In the genomic region with DNA sequence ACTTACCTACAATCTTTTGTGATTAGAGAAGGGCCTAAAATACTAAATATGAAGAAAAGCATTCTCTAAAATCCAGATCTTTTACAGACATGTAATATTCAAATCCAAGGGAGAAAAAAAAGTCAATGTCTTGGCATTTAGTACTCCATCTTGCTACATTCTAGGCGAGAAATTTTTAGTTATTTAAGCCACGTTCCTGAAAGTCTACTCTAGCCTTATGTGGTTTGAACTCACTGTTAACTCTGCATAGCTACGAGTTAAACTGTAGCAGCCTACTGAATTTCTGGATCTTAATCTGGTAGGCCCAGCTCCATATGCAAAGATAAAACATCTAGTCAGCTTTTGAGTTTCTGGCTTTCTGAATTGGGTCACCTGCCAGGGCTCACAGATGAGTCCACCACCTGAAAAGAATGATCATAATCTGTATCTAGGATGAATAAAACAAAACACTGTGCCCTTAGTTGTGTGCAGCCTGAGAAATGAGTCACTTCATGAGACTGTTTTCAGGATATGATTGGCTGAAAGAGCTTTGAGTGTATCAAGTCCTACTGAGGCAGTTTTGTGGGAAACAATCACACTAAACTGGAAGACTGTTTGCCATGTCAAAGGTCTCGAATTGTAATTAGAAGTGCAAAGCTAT, we compare ENCODE assay signal across 1 cellular context.
TF ChIP-seq lines count a peak whose summit lies in the region.

No MANE protein-coding gene starts in this region.

TF ChIP-seq in K562, 482 proteins besides CTCF, POLR2A, EP300 and RAD21 (continued from another document):
- TF ChIP-seq, protein P1, sequence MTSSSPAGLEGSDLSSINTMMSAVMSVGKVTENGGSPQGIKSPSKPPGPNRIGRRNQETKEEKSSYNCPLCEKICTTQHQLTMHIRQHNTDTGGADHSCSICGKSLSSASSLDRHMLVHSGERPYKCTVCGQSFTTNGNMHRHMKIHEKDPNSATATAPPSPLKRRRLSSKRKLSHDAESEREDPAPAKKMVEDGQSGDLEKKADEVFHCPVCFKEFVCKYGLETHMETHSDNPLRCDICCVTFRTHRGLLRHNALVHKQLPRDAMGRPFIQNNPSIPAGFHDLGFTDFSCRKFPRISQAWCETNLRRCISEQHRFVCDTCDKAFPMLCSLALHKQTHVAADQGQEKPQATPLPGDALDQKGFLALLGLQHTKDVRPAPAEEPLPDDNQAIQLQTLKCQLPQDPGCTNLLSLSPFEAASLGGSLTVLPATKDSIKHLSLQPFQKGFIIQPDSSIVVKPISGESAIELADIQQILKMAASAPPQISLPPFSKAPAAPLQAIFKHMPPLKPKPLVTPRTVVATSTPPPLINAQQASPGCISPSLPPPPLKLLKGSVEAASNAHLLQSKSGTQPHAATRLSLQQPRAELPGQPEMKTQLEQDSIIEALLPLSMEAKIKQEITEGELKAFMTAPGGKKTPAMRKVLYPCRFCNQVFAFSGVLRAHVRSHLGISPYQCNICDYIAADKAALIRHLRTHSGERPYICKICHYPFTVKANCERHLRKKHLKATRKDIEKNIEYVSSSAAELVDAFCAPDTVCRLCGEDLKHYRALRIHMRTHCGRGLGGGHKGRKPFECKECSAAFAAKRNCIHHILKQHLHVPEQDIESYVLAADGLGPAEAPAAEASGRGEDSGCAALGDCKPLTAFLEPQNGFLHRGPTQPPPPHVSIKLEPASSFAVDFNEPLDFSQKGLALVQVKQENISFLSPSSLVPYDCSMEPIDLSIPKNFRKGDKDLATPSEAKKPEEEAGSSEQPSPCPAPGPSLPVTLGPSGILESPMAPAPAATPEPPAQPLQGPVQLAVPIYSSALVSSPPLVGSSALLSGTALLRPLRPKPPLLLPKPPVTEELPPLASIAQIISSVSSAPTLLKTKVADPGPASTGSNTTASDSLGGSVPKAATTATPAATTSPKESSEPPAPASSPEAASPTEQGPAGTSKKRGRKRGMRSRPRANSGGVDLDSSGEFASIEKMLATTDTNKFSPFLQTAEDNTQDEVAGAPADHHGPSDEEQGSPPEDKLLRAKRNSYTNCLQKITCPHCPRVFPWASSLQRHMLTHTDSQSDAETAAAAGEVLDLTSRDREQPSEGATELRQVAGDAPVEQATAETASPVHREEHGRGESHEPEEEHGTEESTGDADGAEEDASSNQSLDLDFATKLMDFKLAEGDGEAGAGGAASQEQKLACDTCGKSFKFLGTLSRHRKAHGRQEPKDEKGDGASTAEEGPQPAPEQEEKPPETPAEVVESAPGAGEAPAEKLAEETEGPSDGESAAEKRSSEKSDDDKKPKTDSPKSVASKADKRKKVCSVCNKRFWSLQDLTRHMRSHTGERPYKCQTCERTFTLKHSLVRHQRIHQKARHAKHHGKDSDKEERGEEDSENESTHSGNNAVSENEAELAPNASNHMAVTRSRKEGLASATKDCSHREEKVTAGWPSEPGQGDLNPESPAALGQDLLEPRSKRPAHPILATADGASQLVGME (CRISPR knock-in tag; IDR thresholded peaks at IDR 0.05): no peak
- TF ChIP-seq ZNF398 (CRISPR knock-in tag; IDR thresholded peaks at IDR 0.05): no peak
- 0 out of 2 replicates have a peak, but pooled peaks have one; percentile 7 for TF ChIP-seq KLF6 (CRISPR knock-in tag; IDR thresholded peaks at IDR 0.05; ENCODE audit: borderline replicate concordance)
- no peak for TF ChIP-seq ZFP30 (CRISPR knock-in tag; IDR thresholded peaks at IDR 0.05; ENCODE audit: borderline replicate concordance)
- TF ChIP-seq, protein P2, sequence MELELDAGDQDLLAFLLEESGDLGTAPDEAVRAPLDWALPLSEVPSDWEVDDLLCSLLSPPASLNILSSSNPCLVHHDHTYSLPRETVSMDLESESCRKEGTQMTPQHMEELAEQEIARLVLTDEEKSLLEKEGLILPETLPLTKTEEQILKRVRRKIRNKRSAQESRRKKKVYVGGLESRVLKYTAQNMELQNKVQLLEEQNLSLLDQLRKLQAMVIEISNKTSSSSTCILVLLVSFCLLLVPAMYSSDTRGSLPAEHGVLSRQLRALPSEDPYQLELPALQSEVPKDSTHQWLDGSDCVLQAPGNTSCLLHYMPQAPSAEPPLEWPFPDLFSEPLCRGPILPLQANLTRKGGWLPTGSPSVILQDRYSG (tag; conservative IDR thresholded peaks at IDR 0.05; ENCODE audit: low read depth): 0 out of 2 replicates have a peak, but pooled peaks have one; percentile 36
- 0 out of 2 replicates have a peak, but pooled peaks have one; percentile 19 for TF ChIP-seq SMARCA4 (IDR thresholded peaks at IDR 0.05)
- TF ChIP-seq SREBF1 (IDR thresholded peaks at IDR 0.05; ENCODE audit: borderline replicate concordance, low read depth, low read length): no peak
- TF ChIP-seq, protein P3, sequence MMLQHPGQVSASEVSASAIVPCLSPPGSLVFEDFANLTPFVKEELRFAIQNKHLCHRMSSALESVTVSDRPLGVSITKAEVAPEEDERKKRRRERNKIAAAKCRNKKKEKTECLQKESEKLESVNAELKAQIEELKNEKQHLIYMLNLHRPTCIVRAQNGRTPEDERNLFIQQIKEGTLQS (IDR thresholded peaks at IDR 0.05): peak; percentile 50; the same call in 1 of the 2 replicates
- TF ChIP-seq, protein P3 (CRISPR knock-in tag; conservative IDR thresholded peaks at IDR 0.05): no peak
- TF ChIP-seq RBFOX2 (IDR thresholded peaks at IDR 0.05; ENCODE audit: low read depth, low read length): no peak
- TF ChIP-seq ARID3A (IDR thresholded peaks at IDR 0.05; ENCODE audit: borderline replicate concordance, low read depth, low read length): no peak
- TF ChIP-seq MTA2 (IDR thresholded peaks at IDR 0.05; ENCODE audit: low read depth): no peak
- TF ChIP-seq ILK (tag; IDR thresholded peaks at IDR 0.05; ENCODE audit: borderline replicate concordance, low read depth): no peak
- TF ChIP-seq, protein P4, sequence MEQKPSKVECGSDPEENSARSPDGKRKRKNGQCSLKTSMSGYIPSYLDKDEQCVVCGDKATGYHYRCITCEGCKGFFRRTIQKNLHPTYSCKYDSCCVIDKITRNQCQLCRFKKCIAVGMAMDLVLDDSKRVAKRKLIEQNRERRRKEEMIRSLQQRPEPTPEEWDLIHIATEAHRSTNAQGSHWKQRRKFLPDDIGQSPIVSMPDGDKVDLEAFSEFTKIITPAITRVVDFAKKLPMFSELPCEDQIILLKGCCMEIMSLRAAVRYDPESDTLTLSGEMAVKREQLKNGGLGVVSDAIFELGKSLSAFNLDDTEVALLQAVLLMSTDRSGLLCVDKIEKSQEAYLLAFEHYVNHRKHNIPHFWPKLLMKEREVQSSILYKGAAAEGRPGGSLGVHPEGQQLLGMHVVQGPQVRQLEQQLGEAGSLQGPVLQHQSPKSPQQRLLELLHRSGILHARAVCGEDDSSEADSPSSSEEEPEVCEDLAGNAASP (IDR thresholded peaks at IDR 0.05): no peak
- no peak for TF ChIP-seq GTF2B (IDR thresholded peaks at IDR 0.05; ENCODE audit: extremely low read depth, insufficient read length)
- TF ChIP-seq ARID1B (IDR thresholded peaks at IDR 0.05): peak; percentile 33
- TF ChIP-seq HNRNPLL (IDR thresholded peaks at IDR 0.05; ENCODE audit: low read depth, low read length, poor library complexity, severe bottlenecking): no peak
- TF ChIP-seq SREBF2 (CRISPR knock-in tag; IDR thresholded peaks at IDR 0.05): no peak
- no peak for TF ChIP-seq GATA2 (CRISPR knock-in tag; IDR thresholded peaks at IDR 0.05)
- no peak; the same call in 1 of the 2 replicates for TF ChIP-seq CBFA2T3 (IDR thresholded peaks at IDR 0.05)
- TF ChIP-seq, protein P5, sequence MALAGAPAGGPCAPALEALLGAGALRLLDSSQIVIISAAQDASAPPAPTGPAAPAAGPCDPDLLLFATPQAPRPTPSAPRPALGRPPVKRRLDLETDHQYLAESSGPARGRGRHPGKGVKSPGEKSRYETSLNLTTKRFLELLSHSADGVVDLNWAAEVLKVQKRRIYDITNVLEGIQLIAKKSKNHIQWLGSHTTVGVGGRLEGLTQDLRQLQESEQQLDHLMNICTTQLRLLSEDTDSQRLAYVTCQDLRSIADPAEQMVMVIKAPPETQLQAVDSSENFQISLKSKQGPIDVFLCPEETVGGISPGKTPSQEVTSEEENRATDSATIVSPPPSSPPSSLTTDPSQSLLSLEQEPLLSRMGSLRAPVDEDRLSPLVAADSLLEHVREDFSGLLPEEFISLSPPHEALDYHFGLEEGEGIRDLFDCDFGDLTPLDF (CRISPR knock-in tag; IDR thresholded peaks at IDR 0.05): no peak
- no peak for TF ChIP-seq DACH1 (IDR thresholded peaks at IDR 0.05; ENCODE audit: partially characterized antibody)
- peak; percentile 44 for TF ChIP-seq TEAD4 (IDR thresholded peaks at IDR 0.05; ENCODE audit: low read length)
- no peak for TF ChIP-seq TEAD4 (CRISPR knock-in tag; IDR thresholded peaks at IDR 0.05; ENCODE audit: borderline replicate concordance)
- TF ChIP-seq ZNF445 (CRISPR knock-in tag; IDR thresholded peaks at IDR 0.05; ENCODE audit: low read depth): no peak
- TF ChIP-seq KDM4B (IDR thresholded peaks at IDR 0.05; ENCODE audit: borderline replicate concordance in 2 of 2, low read depth in 1 of 2): no peak
